ENCODE assay signal across 36 cellular contexts in the genomic region with DNA sequence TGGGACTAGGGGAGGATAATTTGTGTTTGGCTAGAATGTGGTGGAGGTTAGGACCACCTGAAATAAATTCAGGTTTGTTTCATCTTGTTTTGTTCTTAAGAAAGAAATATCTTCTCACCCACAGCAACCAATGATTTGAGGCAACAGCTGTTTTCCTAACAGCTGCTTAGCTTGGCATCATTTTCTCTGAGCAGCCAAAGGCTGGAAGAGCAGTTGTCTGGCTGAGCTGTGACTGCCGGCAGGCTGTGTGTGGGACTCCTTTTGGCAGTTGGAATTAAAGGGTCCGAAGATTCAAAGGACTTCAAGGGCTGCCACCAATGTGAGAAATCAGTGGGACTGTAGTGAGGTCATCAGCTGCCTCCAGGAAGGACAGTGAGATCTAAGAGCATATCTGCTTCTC. TPM values are rescaled to one million over a fixed set of nuclear protein-coding genes. Genes with fewer than 3 reads are reported as not detected.
"Had no signal": no experiment of that assay in that cellular context is flagged by ENCODE, and none has a peak within 500 bp of the region (broad histone marks: within the 10 kb centered on the region; RNA-seq: fewer than 3 reads in every experiment).

No MANE protein-coding gene starts in this region.

- H3K27me3 ChIP-seq: ascending aorta, breast epithelium, cardiac muscle cell, dorsolateral prefrontal cortex, foreskin keratinocyte, gastrocnemius medialis had no signal

- H3K4me1 Mint-ChIP-seq: activated CD4-positive, alpha-beta T cell treated with anti-CD3 and anti-CD28 coated beads for 36 hours; activated CD4-positive, alpha-beta T cell treated with anti-CD3 and anti-CD28 coated beads, Interleukin-2, amount 10 ng/mL, durations not matched to agents 24 days and 14 days; activated CD8-positive, alpha-beta memory T cell treated with anti-CD3 and anti-CD28 coated beads, Interleukin-2, amount 10 ng/mL, durations not matched to agents 7 days and 5 days; activated naive CD4-positive, alpha-beta T cell treated with anti-CD3 and anti-CD28 coated beads, Interleukin-2, amount 50 U/mL, for 24 hours; activated naive CD8-positive, alpha-beta T cell treated with anti-CD3 and anti-CD28 coated beads, Interleukin-2, amount 10 ng/mL, durations not matched to agents 7 days and 5 days had no signal

- H3K9me3 ChIP-seq: ascending aorta, breast epithelium, gastrocnemius medialis had no signal

- H3K36me3 Mint-ChIP-seq: activated CD4-positive, alpha-beta memory T cell treated with anti-CD3 and anti-CD28 coated beads for 36 hours; activated CD8-positive, alpha-beta memory T cell treated with anti-CD3 and anti-CD28 coated beads, Interleukin-2, amount 10 ng/mL, durations not matched to agents 7 days and 5 days; activated naive CD4-positive, alpha-beta T cell treated with anti-CD3 and anti-CD28 coated beads, Interleukin-2, amount 50 U/mL, for 24 hours; activated naive CD8-positive, alpha-beta T cell treated with anti-CD3 and anti-CD28 coated beads, Interleukin-2, amount 10 ng/mL, durations not matched to agents 7 days and 5 days had no signal

- H3K27me3 Mint-ChIP-seq: activated CD4-positive, alpha-beta memory T cell treated with anti-CD3 and anti-CD28 coated beads for 36 hours; activated CD4-positive, alpha-beta T cell treated with anti-CD3 and anti-CD28 coated beads for 36 hours; activated CD4-positive, alpha-beta T cell treated with anti-CD3 and anti-CD28 coated beads, Interleukin-2, amount 10 ng/mL, durations not matched to agents 24 days and 14 days; activated CD8-positive, alpha-beta memory T cell treated with anti-CD3 and anti-CD28 coated beads, Interleukin-2, amount 10 ng/mL, durations not matched to agents 7 days and 5 days; activated naive CD4-positive, alpha-beta T cell treated with anti-CD3 and anti-CD28 coated beads, Interleukin-2, amount 50 U/mL, for 24 hours; brain; dendritic cell treated with granulocyte-macrophage colony-stimulating factor and Interleukin-4, amounts not matched to agents 40 ng/mL and 50 ng/mL, for 4 days had no signal

- H3K27ac ChIP-seq: ascending aorta, breast epithelium, cardiac muscle cell, coronary artery, dorsolateral prefrontal cortex, foreskin keratinocyte, gastrocnemius medialis had no signal

- H3K4me3 ChIP-seq: ascending aorta, breast epithelium, cardiac muscle cell, coronary artery, dorsolateral prefrontal cortex, gastrocnemius medialis had no signal

- DNase-seq: activated CD4-positive, alpha-beta memory T cell treated with anti-CD3 and anti-CD28 coated beads for 36 hours; activated CD4-positive, alpha-beta T cell treated with anti-CD3 and anti-CD28 coated beads for 36 hours; activated CD4-positive, alpha-beta T cell treated with anti-CD3 and anti-CD28 coated beads, Interleukin-2, amount 10 ng/mL, durations not matched to agents 24 days and 14 days; activated CD4-positive, CD25-positive, alpha-beta regulatory T cell; activated CD4-positive, CD25-positive, alpha-beta regulatory T cell treated with anti-CD3 and anti-CD28 coated beads, Interleukin-2, amount 50 U/mL, for 72 hours; activated CD8-positive, alpha-beta memory T cell treated with anti-CD3 and anti-CD28 coated beads, Interleukin-2, amount 10 ng/mL, durations not matched to agents 7 days and 5 days; activated CD8-positive, alpha-beta memory T cell treated with anti-CD3 and anti-CD28 coated beads, Interleukin-2, amount 50 U/mL, for 4 hours; activated CD8-positive, alpha-beta T cell treated with anti-CD3 and anti-CD28 coated beads, Interleukin-2, amount 10 ng/mL, durations not matched to agents 7 days and 5 days; activated effector memory CD4-positive, alpha-beta T cell treated with anti-CD3 and anti-CD28 coated beads, Interleukin-2, amount 50 U/mL, for 16 hours; activated naive CD4-positive, alpha-beta T cell treated with anti-CD3 and anti-CD28 coated beads for 36 hours; activated naive CD8-positive, alpha-beta T cell treated with anti-CD3 and anti-CD28 coated beads, Interleukin-2, amount 10 ng/mL, durations not matched to agents 7 days and 5 days; activated T-cell treated with anti-CD3 and anti-CD28 coated beads, Interleukin-2, amount 50 U/mL, for 1 hour; activated T-cell treated with anti-CD3 and anti-CD28 coated beads, Interleukin-2, amount 50 U/mL, for 48 hours; central memory CD4-positive, alpha-beta T cell; dorsolateral prefrontal cortex; effector memory CD4-positive, alpha-beta T cell; endodermal cell; foreskin keratinocyte; gastrocnemius medialis; T-helper 2 cell had no signal

- H3K9me3 Mint-ChIP-seq: activated CD4-positive, alpha-beta memory T cell treated with anti-CD3 and anti-CD28 coated beads for 36 hours; activated CD4-positive, alpha-beta T cell treated with anti-CD3 and anti-CD28 coated beads, Interleukin-2, amount 10 ng/mL, durations not matched to agents 24 days and 14 days; activated naive CD4-positive, alpha-beta T cell treated with anti-CD3 and anti-CD28 coated beads for 36 hours; activated naive CD4-positive, alpha-beta T cell treated with anti-CD3 and anti-CD28 coated beads, Interleukin-2, amount 50 U/mL, for 24 hours; activated naive CD8-positive, alpha-beta T cell treated with anti-CD3 and anti-CD28 coated beads, Interleukin-2, amount 10 ng/mL, durations not matched to agents 7 days and 5 days; activated T-helper 1 cell treated with anti-CD3 and anti-CD28 coated beads, Interleukin-12 subunit alpha, Interleukin-12 subunit beta, Interleukin-2, Interleukin-4 antibody, amounts not matched to agents 30 ng/mL and 10 ng/mL and 1 ng/mL, durations not matched to agents 14 hours and 24 hours and 36 hours; activated T-helper 2 cell treated with anti-CD3 and anti-CD28 coated beads, Interferon-gamma antibody, Interleukin-2, Interleukin-4, amounts not matched to agents 10 μg/mL and 5 μg/mL and 100 μg/mL, durations not matched to agents 14 hours and 24 hours and 36 hours; brain; dendritic cell treated with granulocyte-macrophage colony-stimulating factor and Interleukin-4, amounts not matched to agents 40 ng/mL and 50 ng/mL, for 4 days; endodermal cell had no signal

- H3K4me3 Mint-ChIP-seq: activated CD4-positive, alpha-beta memory T cell treated with anti-CD3 and anti-CD28 coated beads for 36 hours; activated CD4-positive, alpha-beta T cell treated with anti-CD3 and anti-CD28 coated beads for 36 hours; activated CD4-positive, alpha-beta T cell treated with anti-CD3 and anti-CD28 coated beads, Interleukin-2, amount 10 ng/mL, durations not matched to agents 24 days and 14 days; activated CD8-positive, alpha-beta memory T cell treated with anti-CD3 and anti-CD28 coated beads, Interleukin-2, amount 10 ng/mL, durations not matched to agents 7 days and 5 days; activated CD8-positive, alpha-beta T cell treated with anti-CD3 and anti-CD28 coated beads, Interleukin-2, amount 10 ng/mL, durations not matched to agents 7 days and 5 days; activated naive CD4-positive, alpha-beta T cell treated with anti-CD3 and anti-CD28 coated beads for 36 hours; activated naive CD4-positive, alpha-beta T cell treated with anti-CD3 and anti-CD28 coated beads, Interleukin-2, amount 50 U/mL, for 24 hours; activated naive CD8-positive, alpha-beta T cell treated with anti-CD3 and anti-CD28 coated beads, Interleukin-2, amount 10 ng/mL, durations not matched to agents 7 days and 5 days; activated T-helper 1 cell treated with anti-CD3 and anti-CD28 coated beads, Interleukin-12 subunit alpha, Interleukin-12 subunit beta, Interleukin-2, Interleukin-4 antibody, amounts not matched to agents 30 ng/mL and 10 ng/mL and 1 ng/mL, durations not matched to agents 14 hours and 24 hours and 36 hours; brain; dendritic cell treated with granulocyte-macrophage colony-stimulating factor and Interleukin-4, amounts not matched to agents 40 ng/mL and 50 ng/mL, for 4 days; endodermal cell had no signal

- H3K36me3 ChIP-seq: ascending aorta, breast epithelium, cardiac muscle cell, gastrocnemius medialis had no signal

- H3K4me1 ChIP-seq: ascending aorta, breast epithelium, foreskin keratinocyte, gastrocnemius medialis had no signal

- H3K27ac Mint-ChIP-seq: activated CD4-positive, alpha-beta memory T cell treated with anti-CD3 and anti-CD28 coated beads for 36 hours; activated CD4-positive, alpha-beta T cell treated with anti-CD3 and anti-CD28 coated beads for 36 hours; activated CD4-positive, alpha-beta T cell treated with anti-CD3 and anti-CD28 coated beads, Interleukin-2, amount 10 ng/mL, durations not matched to agents 24 days and 14 days; activated CD8-positive, alpha-beta memory T cell treated with anti-CD3 and anti-CD28 coated beads, Interleukin-2, amount 10 ng/mL, durations not matched to agents 7 days and 5 days; activated CD8-positive, alpha-beta T cell treated with anti-CD3 and anti-CD28 coated beads, Interleukin-2, amount 10 ng/mL, durations not matched to agents 7 days and 5 days; activated naive CD4-positive, alpha-beta T cell treated with anti-CD3 and anti-CD28 coated beads for 36 hours; activated naive CD4-positive, alpha-beta T cell treated with anti-CD3 and anti-CD28 coated beads, Interleukin-2, amount 50 U/mL, for 24 hours; activated naive CD8-positive, alpha-beta T cell treated with anti-CD3 and anti-CD28 coated beads, Interleukin-2, amount 10 ng/mL, durations not matched to agents 7 days and 5 days; activated T-helper 1 cell treated with anti-CD3 and anti-CD28 coated beads, Interleukin-12 subunit alpha, Interleukin-12 subunit beta, Interleukin-2, Interleukin-4 antibody, amounts not matched to agents 30 ng/mL and 10 ng/mL and 1 ng/mL, durations not matched to agents 14 hours and 24 hours and 36 hours; activated T-helper 2 cell treated with anti-CD3 and anti-CD28 coated beads, Interferon-gamma antibody, Interleukin-2, Interleukin-4, amounts not matched to agents 10 μg/mL and 5 μg/mL and 100 μg/mL, durations not matched to agents 14 hours and 24 hours and 36 hours; dendritic cell treated with granulocyte-macrophage colony-stimulating factor and Interleukin-4, amounts not matched to agents 40 ng/mL and 50 ng/mL, for 4 days; endodermal cell had no signal

RNA-seq across cellular contexts. Expression of gene TRIM75, which starts 5.0 kb away (rescaled TPM):
- total RNA-seq: activated CD4-positive, alpha-beta memory T cell treated with anti-CD3 and anti-CD28 coated beads for 36 hours; activated CD4-positive, alpha-beta T cell treated with anti-CD3 and anti-CD28 coated beads for 36 hours; activated CD4-positive, alpha-beta T cell treated with anti-CD3 and anti-CD28 coated beads, Interleukin-2, amount 10 ng/mL, durations not matched to agents 24 days and 14 days; activated CD8-positive, alpha-beta memory T cell treated with anti-CD3 and anti-CD28 coated beads for 36 hours; activated CD8-positive, alpha-beta memory T cell treated with anti-CD3 and anti-CD28 coated beads, Interleukin-2, amount 10 ng/mL, durations not matched to agents 7 days and 5 days; activated CD8-positive, alpha-beta T cell treated with anti-CD3 and anti-CD28 coated beads, Interleukin-2, amount 10 ng/mL, durations not matched to agents 7 days and 5 days; activated naive CD4-positive, alpha-beta T cell treated with anti-CD3 and anti-CD28 coated beads for 36 hours; activated naive CD8-positive, alpha-beta T cell treated with anti-CD3 and anti-CD28 coated beads, Interleukin-2, amount 10 ng/mL, durations not matched to agents 7 days and 5 days; activated T-helper 1 cell treated with anti-CD3 and anti-CD28 coated beads, Interleukin-12 subunit alpha, Interleukin-12 subunit beta, Interleukin-2, Interleukin-4 antibody, amounts not matched to agents 30 ng/mL and 10 ng/mL and 1 ng/mL, durations not matched to agents 14 hours and 24 hours and 36 hours; activated T-helper 2 cell treated with anti-CD3 and anti-CD28 coated beads, Interferon-gamma antibody, Interleukin-2, Interleukin-4, amounts not matched to agents 10 μg/mL and 5 μg/mL and 100 μg/mL, durations not matched to agents 14 hours and 24 hours and 36 hours; ascending aorta; breast epithelium; cardiac muscle cell; cerebellum; dorsolateral prefrontal cortex; endodermal cell; epithelial cell of proximal tubule; esophagus mucosa; foreskin keratinocyte; gastrocnemius medialis; glomerular endothelial cell; T-helper 1 cell treated with Interleukin-12 subunit alpha and Interleukin-12 subunit beta and Interleukin-4 antibody, amounts not matched to agents 30 ng/mL and 1 ng/mL, for 36 hours had no signal
- polyA plus RNA-seq: adipose tissue, cardiac muscle cell, foreskin keratinocyte had no signal

RNA-seq across cellular contexts. Expression of gene TRIM60, which starts 26.9 kb away (rescaled TPM):
- total RNA-seq: activated CD4-positive, alpha-beta memory T cell treated with anti-CD3 and anti-CD28 coated beads for 36 hours; activated CD4-positive, alpha-beta T cell treated with anti-CD3 and anti-CD28 coated beads for 36 hours; activated CD4-positive, alpha-beta T cell treated with anti-CD3 and anti-CD28 coated beads, Interleukin-2, amount 10 ng/mL, durations not matched to agents 24 days and 14 days; activated CD8-positive, alpha-beta memory T cell treated with anti-CD3 and anti-CD28 coated beads for 36 hours; activated CD8-positive, alpha-beta memory T cell treated with anti-CD3 and anti-CD28 coated beads, Interleukin-2, amount 10 ng/mL, durations not matched to agents 7 days and 5 days; activated CD8-positive, alpha-beta T cell treated with anti-CD3 and anti-CD28 coated beads, Interleukin-2, amount 10 ng/mL, durations not matched to agents 7 days and 5 days; activated naive CD4-positive, alpha-beta T cell treated with anti-CD3 and anti-CD28 coated beads for 36 hours; activated naive CD8-positive, alpha-beta T cell treated with anti-CD3 and anti-CD28 coated beads, Interleukin-2, amount 10 ng/mL, durations not matched to agents 7 days and 5 days; activated T-helper 1 cell treated with anti-CD3 and anti-CD28 coated beads, Interleukin-12 subunit alpha, Interleukin-12 subunit beta, Interleukin-2, Interleukin-4 antibody, amounts not matched to agents 30 ng/mL and 10 ng/mL and 1 ng/mL, durations not matched to agents 14 hours and 24 hours and 36 hours; activated T-helper 2 cell treated with anti-CD3 and anti-CD28 coated beads, Interferon-gamma antibody, Interleukin-2, Interleukin-4, amounts not matched to agents 10 μg/mL and 5 μg/mL and 100 μg/mL, durations not matched to agents 14 hours and 24 hours and 36 hours; ascending aorta; breast epithelium; cardiac muscle cell; cerebellum; dorsolateral prefrontal cortex; endodermal cell; epithelial cell of proximal tubule; esophagus mucosa; foreskin keratinocyte; gastrocnemius medialis; glomerular endothelial cell; T-helper 1 cell treated with Interleukin-12 subunit alpha and Interleukin-12 subunit beta and Interleukin-4 antibody, amounts not matched to agents 30 ng/mL and 1 ng/mL, for 36 hours had no signal
- polyA plus RNA-seq: adipose tissue, cardiac muscle cell, foreskin keratinocyte had no signal
